ENCODE assay signal across 1 cellular context in genomic region chr17:82105882-82106696, GRCh38.
TF ChIP-seq lines count a peak whose summit lies in the region.

No MANE protein-coding gene starts in this region.

TF ChIP-seq in HepG2, 621 proteins besides CTCF, POLR2A, EP300 and RAD21 (continued from another document and continues in another):
- TF ChIP-seq ZBTB8A (CRISPR knock-in tag; IDR thresholded peaks at IDR 0.05; ENCODE audit: borderline replicate concordance, low read depth) (no peak), ZNF850 (CRISPR knock-in tag; conservative IDR thresholded peaks at IDR 0.05) (no peak), CBX2 (IDR thresholded peaks at IDR 0.05; ENCODE audit: low read depth, low read length) (no peak), CBX2 (CRISPR knock-in tag; IDR thresholded peaks at IDR 0.05; ENCODE audit: low read depth) (no peak; the same call in 1 of the 2 replicates), SP2 (CRISPR knock-in tag; IDR thresholded peaks at IDR 0.05) (peak; percentile 52), CEBPZ (IDR thresholded peaks at IDR 0.05; ENCODE audit: low read length) (no peak), SALL1 (CRISPR knock-in tag; IDR thresholded peaks at IDR 0.05) (peak; percentile 87), TERF1 (CRISPR knock-in tag; IDR thresholded peaks at IDR 0.05) (no peak), ZBTB20 (CRISPR knock-in tag; IDR thresholded peaks at IDR 0.05; ENCODE audit: borderline replicate concordance, low read depth) (peak; percentile 37; the same call in 1 of the 2 replicates), ZNF547 (CRISPR knock-in tag; IDR thresholded peaks at IDR 0.05) (peak; percentile 87), ZNF432 (CRISPR knock-in tag; IDR thresholded peaks at IDR 0.05; ENCODE audit: borderline replicate concordance) (no peak; the same call in 1 of the 2 replicates), POLR2G (IDR thresholded peaks at IDR 0.05; ENCODE audit: low read depth, low read length) (peak; percentile 98), MTERF4 (CRISPR knock-in tag; IDR thresholded peaks at IDR 0.05) (peak; percentile 90; the same call in 1 of the 2 replicates), STAG1 (CRISPR knock-in tag; IDR thresholded peaks at IDR 0.05) (peak; percentile 57), PATZ1 (CRISPR knock-in tag; IDR thresholded peaks at IDR 0.05) (peak; percentile 85), PAXIP1 (CRISPR knock-in tag; conservative IDR thresholded peaks at IDR 0.05) (peak; percentile 70), SYNCRIP (IDR thresholded peaks at IDR 0.05; ENCODE audit: insufficient read depth, low read depth, low read length) (no peak), ZNF589 (CRISPR knock-in tag; conservative IDR thresholded peaks at IDR 0.05) (0 out of 2 replicates have a peak, but pooled peaks have one; percentile 42), ZBTB39 (CRISPR knock-in tag; IDR thresholded peaks at IDR 0.05) (no peak), MXD3 (CRISPR knock-in tag; IDR thresholded peaks at IDR 0.05) (0 out of 2 replicates have a peak, but pooled peaks have one; percentile 76), RBFOX2 (IDR thresholded peaks at IDR 0.05; ENCODE audit: low read depth, low read length) (peak; percentile 86), SATB2 (CRISPR knock-in tag; IDR thresholded peaks at IDR 0.05) (0 out of 2 replicates have a peak, but pooled peaks have one; percentile 69), PRDM15 (CRISPR knock-in tag; IDR thresholded peaks at IDR 0.05) (0 out of 2 replicates have a peak, but pooled peaks have one; percentile 46), ZBTB10 (CRISPR knock-in tag; IDR thresholded peaks at IDR 0.05; ENCODE audit: borderline replicate concordance) (peak; percentile 94), IKZF1 (IDR thresholded peaks at IDR 0.05) (no peak), ZFP90 (CRISPR knock-in tag; IDR thresholded peaks at IDR 0.05; ENCODE audit: borderline replicate concordance) (peak; percentile 65), ZBTB7B (CRISPR knock-in tag; IDR thresholded peaks at IDR 0.05) (peak; percentile 71; the same call in 1 of the 2 replicates), ZNF777 (CRISPR knock-in tag; IDR thresholded peaks at IDR 0.05) (no peak; the same call in none of the 2 replicates), YY1 (IDR thresholded peaks at IDR 0.05; ENCODE audit: insufficient read depth, insufficient replicate concordance, low read depth, low read length) (peak; percentile 71), U2AF2 (IDR thresholded peaks at IDR 0.05; ENCODE audit: low read depth, low read length) (no peak), ARID2 (CRISPR knock-in tag; IDR thresholded peaks at IDR 0.05; ENCODE audit: borderline replicate concordance) (peak; percentile 94), ZNF672 (CRISPR knock-in tag; IDR thresholded peaks at IDR 0.05) (peak; percentile 83; the same call in 1 of the 2 replicates), ZNF891 (CRISPR knock-in tag; IDR thresholded peaks at IDR 0.05) (no peak; the same call in 1 of the 2 replicates), THAP8 (CRISPR knock-in tag; IDR thresholded peaks at IDR 0.05; ENCODE audit: borderline replicate concordance) (no peak), ZFAT (CRISPR knock-in tag; conservative IDR thresholded peaks at IDR 0.05) (no peak; the same call in 1 of the 2 replicates)
